8 cellular contexts compared by ENCODE assay signal in the genomic region with DNA sequence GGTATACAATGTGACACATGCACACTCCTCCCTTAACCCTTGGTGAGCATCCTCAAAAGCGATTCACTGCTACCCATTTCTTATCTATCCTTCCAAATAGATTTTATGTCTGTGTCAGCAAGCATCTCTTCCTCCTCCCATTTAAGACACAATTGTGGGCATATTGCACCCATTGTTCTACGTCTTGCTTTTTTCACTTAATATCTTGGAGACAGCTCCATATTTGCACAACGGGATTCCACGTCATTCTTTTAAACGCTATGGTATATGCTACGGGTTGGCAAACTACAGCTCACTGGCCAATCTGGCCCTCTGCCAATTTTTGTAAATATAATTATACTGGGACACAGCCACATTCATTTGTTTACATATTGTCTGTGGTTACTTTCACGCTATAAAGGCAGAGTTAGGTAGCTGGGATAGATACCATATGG.
DNase-seq lines count a peak whose midpoint lies in the region; ATAC-seq, FAIRE-seq and TF ChIP-seq lines count a peak whose summit lies in the region.

No MANE protein-coding gene starts in this region.

- H3K4me3 ChIP-seq in HL-60 (replicated peaks; ENCODE audit: insufficient read depth, low read length) (no peak overlapping the region), fibroblast of lung (replicated peaks in 1 of 4; ENCODE audit: control extremely low read depth in 1 of 4, insufficient read depth in 1 of 4, low read depth in 3 of 4, low read length in 4 of 4) (peak overlapping the region in 2 of 4 experiments; percentile 27 to 36), small intestine (ENCODE audit: low read depth in 1 of 2, low read length in 2 of 2) (no peak overlapping the region), lower leg skin (ENCODE audit: low read depth, poor library complexity, severe bottlenecking) (no peak overlapping the region)

- peaks cover 8% of the 10 kb centered on the region for H3K79me2 ChIP-seq in fibroblast of lung (ENCODE audit: control insufficient read depth, insufficient read depth, low read length)

- FAIRE-seq in small intestine (lab: Jason Lieb, UNC) = no peak

- no peak for ATAC-seq in GM21447 (IDR thresholded peaks at IDR 0.05; ENCODE audit: unreplicated experiment)

- TF ChIP-seq CTCF in HL-60 (IDR thresholded peaks at IDR 0.05; ENCODE audit: insufficient read depth, low read length) = no peak
- TF ChIP-seq CTCF in fibroblast of lung (conservative IDR thresholded peaks at IDR 0.05 in 1 of 2, IDR thresholded peaks at IDR 0.05 in 1 of 2; ENCODE audit: low read depth in 1 of 2, low read length in 2 of 2) = no peak
- TF ChIP-seq CTCF in lower leg skin (IDR thresholded peaks at IDR 0.05) = no peak

- peak overlapping the region; percentile 56 for H3K27ac ChIP-seq in HL-60 (replicated peaks)
- peak overlapping the region; percentile 89 for H3K27ac ChIP-seq in fibroblast of lung (ENCODE audit: insufficient read depth, low read length)
- peak overlapping the region; percentile 53 for H3K27ac ChIP-seq in substantia nigra (ENCODE audit: low read depth, low read length, poor library complexity, severe bottlenecking)
- H3K27ac ChIP-seq in small intestine (ENCODE audit: low read depth in 1 of 2, low read length in 1 of 2) = peak overlapping the region in 1 of 2 donors; percentile 87

- H3K9ac ChIP-seq in fibroblast of lung (ENCODE audit: insufficient read depth, low read length) = peak overlapping the region; percentile 11

- H4K20me1 ChIP-seq in fibroblast of lung (ENCODE audit: control insufficient read depth, extremely low read depth, insufficient read depth, low read length) = no peaks in the 10 kb centered on the region

- no peaks in the 10 kb centered on the region for H3K9me3 ChIP-seq in fibroblast of lung (ENCODE audit: control insufficient read depth, insufficient read depth, low read depth, low read length)
- no peaks in the 10 kb centered on the region for H3K9me3 ChIP-seq in small intestine (ENCODE audit: control insufficient read depth, low read depth)

- H3K4me1 ChIP-seq in fibroblast of lung (ENCODE audit: control insufficient read depth, extremely low read depth, insufficient read depth, low read length) (peaks cover 68% of the 10 kb centered on the region), small intestine (ENCODE audit: control insufficient read depth in 2 of 2, insufficient read depth in 1 of 2, low read depth in 1 of 2, low read length in 1 of 2) (peaks cover 0 to 6% of the 10 kb centered on the region in 2 donors)

- H3K27me3 ChIP-seq in HL-60 (ENCODE audit: insufficient read depth, poor library complexity, severe bottlenecking) (no peaks in the 10 kb centered on the region), fibroblast of lung (ENCODE audit: control insufficient read depth, insufficient read depth, low read length) (no peaks in the 10 kb centered on the region), small intestine (ENCODE audit: control insufficient read depth in 2 of 2, insufficient read depth in 2 of 2, low read length in 2 of 2) (no peaks in the 10 kb centered on the region)

- H3K36me3 ChIP-seq in fibroblast of lung (ENCODE audit: control insufficient read depth, insufficient read depth, low read length) (no peaks in the 10 kb centered on the region), small intestine (ENCODE audit: control insufficient read depth in 2 of 2, insufficient read depth in 2 of 2, low read length in 2 of 2) (no peaks in the 10 kb centered on the region)

- peak overlapping the region; percentile 80 for H3K4me2 ChIP-seq in fibroblast of lung (ENCODE audit: extremely low read depth, insufficient read depth, low read length)

- DNase-seq in ACHN = peak; percentile 35
- no peak for DNase-seq in HL-60 (ENCODE audit: low read depth in 1 of 2, low spot score in 1 of 2)
- peak; percentile 45 for DNase-seq in SK-N-DZ (ENCODE audit: low spot score)
- DNase-seq in fibroblast of lung (ENCODE audit: low read depth in 2 of 2) = peak; percentile 78 to 92
- peak in 1 of 49 donors; percentile 66 for DNase-seq in substantia nigra (lab: John Stamatoyannopoulos, UW)
- DNase-seq in small intestine = no peak
- DNase-seq in lower leg skin (ENCODE audit: low spot score in 2 of 2) = no peak

- intact Hi-C loops in lower leg skin (cut with DNase I; ENCODE audit: low total_unique reads) = no loop called here

- H2AFZ ChIP-seq in fibroblast of lung (ENCODE audit: low read length) = no peak overlapping the region

- in situ Hi-C loops in ACHN (cut with HindIII; ENCODE audit: low pct_ligation_motif_present, low pct_unique_long_range_greater_than_20kb, low sequenced_read_pairs) = no loop called here

- no peak for TF ChIP-seq POLR2A in lower leg skin (IDR thresholded peaks at IDR 0.05)

- 46 to 72% (median 62%) methylated on average over 7 of the region's 7 CpGs for WGBS in small intestine, 3 donors
- WGBS in lower leg skin, 2 donors = 9 to 10% methylated on average over 7 of the region's 7 CpGs

Comparison
In these comparisons a context has a peak if more than half of its experiments do, and no peak if none do; other contexts are left out.
1. DNase-seq: peak in ACHN (single experiment), SK-N-DZ (single experiment) and fibroblast of lung (2 of 2); none in HL-60 (0 of 2), small intestine (single experiment) and lower leg skin (0 of 2).